24 cellular contexts compared by ENCODE assay signal in genomic region chr18:79434611-79435010, GRCh38. TPM values are rescaled to one million over a fixed set of nuclear protein-coding genes. Genes with fewer than 3 reads are reported as not detected.
DNase-seq lines count a peak whose midpoint lies in the region; ATAC-seq, FAIRE-seq and TF ChIP-seq lines count a peak whose summit lies in the region.
"Had no signal": no experiment of that assay in that cellular context is flagged by ENCODE, and none has a peak within 500 bp of the region (broad histone marks: within the 10 kb centered on the region; RNA-seq: fewer than 3 reads in every experiment).

No MANE protein-coding gene starts in this region.

- ATAC-seq in GM23338: no peak
- ATAC-seq in HG03378 (IDR thresholded peaks at IDR 0.05; ENCODE audit: unreplicated experiment): no peak
- ATAC-seq: esophagus mucosa, gastroesophageal sphincter, SK-N-SH treated with all-trans-retinoic acid at 6 μM for 48 hours had no signal

- H3K36me3 Mint-ChIP-seq in CD4-positive, alpha-beta memory T cell: peaks cover 7 to 43% of the 10 kb centered on the region in 2 donors
- H3K36me3 Mint-ChIP-seq in GM23338 (ENCODE audit: low read depth) (no peaks in the 10 kb centered on the region), brain (no peaks in the 10 kb centered on the region)
- H3K36me3 Mint-ChIP-seq in activated T-helper 1 cell treated with anti-CD3 and anti-CD28 coated beads, Interleukin-12 subunit alpha, Interleukin-12 subunit beta, Interleukin-2, Interleukin-4 antibody, amounts not matched to agents 30 ng/mL and 10 ng/mL and 1 ng/mL, durations not matched to agents 14 hours and 24 hours and 36 hours (ENCODE audit: low read depth): peaks cover 23% of the 10 kb centered on the region

- no peaks in the 10 kb centered on the region for H3K9me2 ChIP-seq in GM23338 (ENCODE audit: insufficient read depth)

- H3K9me3 ChIP-seq in CD4-positive, alpha-beta memory T cell (ENCODE audit: control insufficient read depth in 1 of 2, low read length in 2 of 2): no peaks in the 10 kb centered on the region
- H3K9me3 ChIP-seq: gastroesophageal sphincter, thoracic aorta had no signal

- intact Hi-C loops in CD4-positive, alpha-beta memory T cell (cut with micrococcal nuclease): loop anchor here (5.0 kb wide), 1 partner anchor 32 kb away; no protein-coding TSS in a partner anchor
- intact Hi-C loops in activated T-helper 1 cell treated with anti-CD3 and anti-CD28 coated beads, Interleukin-12 subunit alpha, Interleukin-12 subunit beta, Interleukin-2, Interleukin-4 antibody, amounts not matched to agents 30 ng/mL and 10 ng/mL and 1 ng/mL, durations not matched to agents 14 hours and 24 hours and 36 hours (cut with micrococcal nuclease): loop anchor here (5.0 kb wide), 1 partner anchor 37 kb away; the partner anchor contains the start of gene NFATC1

- no peak overlapping the region for H2AFZ ChIP-seq in GM23338

- peaks cover 13% of the 10 kb centered on the region for H3K36me3 ChIP-seq in CD4-positive, alpha-beta memory T cell (ENCODE audit: insufficient read depth, low read length)
- H3K36me3 ChIP-seq in GM23338 (ENCODE audit: insufficient read depth): no peaks in the 10 kb centered on the region

- peak overlapping the region in 6 of 8 donors; percentile 4 to 73 (median 42) for H3K4me3 Mint-ChIP-seq in CD4-positive, alpha-beta memory T cell
- H3K4me3 Mint-ChIP-seq in GM23338 (no peak overlapping the region), brain (peak overlapping the region in 1 of 5 experiments; percentile 48)
- H3K4me3 Mint-ChIP-seq in activated T-helper 1 cell treated with anti-CD3 and anti-CD28 coated beads, Interleukin-12 subunit alpha, Interleukin-12 subunit beta, Interleukin-2, Interleukin-4 antibody, amounts not matched to agents 30 ng/mL and 10 ng/mL and 1 ng/mL, durations not matched to agents 14 hours and 24 hours and 36 hours: no peak overlapping the region
- H3K4me3 Mint-ChIP-seq: activated naive CD8-positive, alpha-beta T cell treated with anti-CD3 and anti-CD28 coated beads, Interleukin-2, amount 10 ng/mL, durations not matched to agents 7 days and 5 days had no signal

- H3K27ac Mint-ChIP-seq in CD4-positive, alpha-beta memory T cell: peak overlapping the region in 5 of 7 donors; percentile 4 to 85 (median 76)
- H3K27ac Mint-ChIP-seq in GM23338: peak overlapping the region; percentile 27; the same call in 1 of the 2 replicates
- H3K27ac Mint-ChIP-seq in brain: peak overlapping the region in 4 of 5 experiments; percentile 31 to 89 (median 83)
- no peak overlapping the region for H3K27ac Mint-ChIP-seq in activated T-helper 1 cell treated with anti-CD3 and anti-CD28 coated beads, Interleukin-12 subunit alpha, Interleukin-12 subunit beta, Interleukin-2, Interleukin-4 antibody, amounts not matched to agents 30 ng/mL and 10 ng/mL and 1 ng/mL, durations not matched to agents 14 hours and 24 hours and 36 hours
- H3K27ac Mint-ChIP-seq: activated naive CD8-positive, alpha-beta T cell treated with anti-CD3 and anti-CD28 coated beads, Interleukin-2, amount 10 ng/mL, durations not matched to agents 7 days and 5 days; progenitor cell of endocrine pancreas had no signal

- H3K79me2 ChIP-seq in GM23338 (replicated peaks; ENCODE audit: insufficient read depth): no peaks in the 10 kb centered on the region

- H3K27me3 ChIP-seq in CD4-positive, alpha-beta memory T cell (ENCODE audit: insufficient read depth, low read length): no peaks in the 10 kb centered on the region
- no peaks in the 10 kb centered on the region for H3K27me3 ChIP-seq in GM23338 (ENCODE audit: insufficient read depth)
- H3K27me3 ChIP-seq: gastroesophageal sphincter had no signal

- H3K4me2 ChIP-seq in GM23338: no peak overlapping the region

- DNase-seq in CD4-positive, alpha-beta memory T cell: no peak
- DNase-seq in GM23338 (ENCODE audit: low spot score) (no peak), NCI-H69 (lab: John Stamatoyannopoulos, UW) (peak; percentile 84), NCI-H345 (lab: John Stamatoyannopoulos, UW) (no peak), H54 (ENCODE audit: insufficient read length, low spot score) (no peak)
- no peak for DNase-seq in activated T-helper 1 cell treated with anti-CD3 and anti-CD28 coated beads, Interleukin-12 subunit alpha, Interleukin-12 subunit beta, Interleukin-2, Interleukin-4 antibody, amounts not matched to agents 30 ng/mL and 10 ng/mL and 1 ng/mL, durations not matched to agents 14 hours and 24 hours and 36 hours (ENCODE audit: low spot score)
- DNase-seq: activated CD4-positive, alpha-beta T cell treated with anti-CD3 and anti-CD28 coated beads for 48 hours; activated CD8-positive, alpha-beta memory T cell treated with anti-CD3 and anti-CD28 coated beads, Interleukin-2, amount 50 U/mL, for 4 hours; activated naive CD8-positive, alpha-beta T cell treated with anti-CD3 and anti-CD28 coated beads, Interleukin-2, amount 10 ng/mL, durations not matched to agents 7 days and 5 days; Kasumi-1; NCI-H526; stimulated activated CD4-positive, alpha-beta T cell treated with anti-CD3 and anti-CD28 coated beads, Interleukin-4, amount 100 ng/mL, for 4 hours had no signal

- TF ChIP-seq CTCF in GM23338 (conservative IDR thresholded peaks at IDR 0.05; ENCODE audit: low read depth in 2 of 2) (no peak), brain (conservative IDR thresholded peaks at IDR 0.05) (no peak)

- no peaks in the 10 kb centered on the region for H3F3A ChIP-seq in GM23338 (replicated peaks; ENCODE audit: low read depth)

- TF ChIP-seq POLR2A in H54 (IDR thresholded peaks at IDR 0.05; ENCODE audit: low read depth, low read length): no peak

- no peak overlapping the region for H3K4me3 ChIP-seq in CD4-positive, alpha-beta memory T cell (ENCODE audit: low read length in 2 of 2)
- no peak overlapping the region for H3K4me3 ChIP-seq in GM23338
- H3K4me3 ChIP-seq: gastroesophageal sphincter, skin epidermis, thoracic aorta had no signal

- CTCF ChIA-PET in CD4-positive, alpha-beta memory T cell (lab: Charles Lee; ENCODE audit: partially characterized antibody): interaction anchor here (1.3 kb wide), 1 partner anchor 55 kb away, joined by 3 read pairs; no protein-coding TSS in a partner anchor

- H4K20me1 ChIP-seq in GM23338 (replicated peaks; ENCODE audit: insufficient read depth): no peaks in the 10 kb centered on the region

- no peak for FAIRE-seq in H54 (lab: Jason Lieb, UNC)
- FAIRE-seq: bronchial epithelial cell, D721Med, HTR-8/SVneo, RCC 7860 had no signal

- H3K27ac ChIP-seq in CD4-positive, alpha-beta memory T cell (ENCODE audit: low read depth, low read length): no peak overlapping the region
- no peak overlapping the region for H3K27ac ChIP-seq in GM23338 (ENCODE audit: low read depth)
- H3K27ac ChIP-seq: gastroesophageal sphincter, skin epidermis, thoracic aorta had no signal

- peaks cover 27% of the 10 kb centered on the region for H3K4me1 ChIP-seq in CD4-positive, alpha-beta memory T cell (ENCODE audit: insufficient read depth, low read length)
- H3K4me1 ChIP-seq in GM23338 (ENCODE audit: insufficient read depth): no peaks in the 10 kb centered on the region
- H3K4me1 ChIP-seq: gastroesophageal sphincter had no signal

- H3K27me3 Mint-ChIP-seq in CD4-positive, alpha-beta memory T cell: no peaks in the 10 kb centered on the region
- peaks cover 10% of the 10 kb centered on the region for H3K27me3 Mint-ChIP-seq in GM23338 (ENCODE audit: insufficient read depth, low read depth, poor library complexity)
- peaks cover 3% of the 10 kb centered on the region for H3K27me3 Mint-ChIP-seq in brain
- H3K27me3 Mint-ChIP-seq in activated T-helper 1 cell treated with anti-CD3 and anti-CD28 coated beads, Interleukin-12 subunit alpha, Interleukin-12 subunit beta, Interleukin-2, Interleukin-4 antibody, amounts not matched to agents 30 ng/mL and 10 ng/mL and 1 ng/mL, durations not matched to agents 14 hours and 24 hours and 36 hours (ENCODE audit: insufficient read depth): no peaks in the 10 kb centered on the region
- H3K27me3 Mint-ChIP-seq: activated naive CD8-positive, alpha-beta T cell treated with anti-CD3 and anti-CD28 coated beads, Interleukin-2, amount 10 ng/mL, durations not matched to agents 7 days and 5 days had no signal

- peaks cover 27 to 82% (median 44%) of the 10 kb centered on the region in 4 donors for H3K4me1 Mint-ChIP-seq in CD4-positive, alpha-beta memory T cell
- no peaks in the 10 kb centered on the region for H3K4me1 Mint-ChIP-seq in GM23338
- H3K4me1 Mint-ChIP-seq in brain: peaks cover 39% of the 10 kb centered on the region
- H3K4me1 Mint-ChIP-seq in activated T-helper 1 cell treated with anti-CD3 and anti-CD28 coated beads, Interleukin-12 subunit alpha, Interleukin-12 subunit beta, Interleukin-2, Interleukin-4 antibody, amounts not matched to agents 30 ng/mL and 10 ng/mL and 1 ng/mL, durations not matched to agents 14 hours and 24 hours and 36 hours (ENCODE audit: low read depth): peaks cover 13% of the 10 kb centered on the region

- H3K9me3 Mint-ChIP-seq in CD4-positive, alpha-beta memory T cell: no peaks in the 10 kb centered on the region
- H3K9me3 Mint-ChIP-seq in GM23338: no peaks in the 10 kb centered on the region
- H3K9me3 Mint-ChIP-seq in brain: peaks cover 0 to 4% (median 0%) of the 10 kb centered on the region in 5 experiments
- no peaks in the 10 kb centered on the region for H3K9me3 Mint-ChIP-seq in activated T-helper 1 cell treated with anti-CD3 and anti-CD28 coated beads, Interleukin-12 subunit alpha, Interleukin-12 subunit beta, Interleukin-2, Interleukin-4 antibody, amounts not matched to agents 30 ng/mL and 10 ng/mL and 1 ng/mL, durations not matched to agents 14 hours and 24 hours and 36 hours
- H3K9me3 Mint-ChIP-seq: activated naive CD8-positive, alpha-beta T cell treated with anti-CD3 and anti-CD28 coated beads, Interleukin-2, amount 10 ng/mL, durations not matched to agents 7 days and 5 days had no signal

- POLR2A ChIA-PET in CD4-positive, alpha-beta memory T cell (lab: Charles Lee; ENCODE audit: partially characterized antibody): no interaction called here

TF ChIP-seq in GM23338, 12 proteins besides CTCF, POLR2A, EP300 and RAD21 (continues in another document):
- TF ChIP-seq ZNF114 (CRISPR knock-in tag; IDR thresholded peaks at IDR 0.05) (no peak), EZH2phosphoT487 (IDR thresholded peaks at IDR 0.05; ENCODE audit: unreplicated experiment) (no peak), NANOG (IDR thresholded peaks at IDR 0.05; ENCODE audit: borderline replicate concordance) (no peak)

RNA-seq across cellular contexts. Expression of gene NFATC1, which starts 38.9 kb away (rescaled TPM):
- total RNA-seq in CD4-positive, alpha-beta memory T cell: 10 to 100 TPM; 64.3 to 69.6 TPM
- 10 to 100 TPM; 15.3 to 45.5 TPM for polyA plus RNA-seq in CD4-positive, alpha-beta memory T cell
- total RNA-seq in GM23338 (2014; rRNA removed; shearing (Covaris generic)): 5.0 and 6.4 TPM in 2 replicates
- polyA plus RNA-seq in GM23338 (2016; fragmentation: Nextera tagmentation; extraction: Ambion mirVana) (2.7 and 3.9 TPM in 2 replicates), brain (ENCODE audit: insufficient read depth, low read depth, low replicate concordance) (5.5 TPM)
- 102 and 103 TPM in 2 replicates for total RNA-seq in activated T-helper 1 cell treated with anti-CD3 and anti-CD28 coated beads, Interleukin-12 subunit alpha, Interleukin-12 subunit beta, Interleukin-2, Interleukin-4 antibody, amounts not matched to agents 30 ng/mL and 10 ng/mL and 1 ng/mL, durations not matched to agents 14 hours and 24 hours and 36 hours

Comparison
In these comparisons a context has a peak if more than half of its experiments do, and no peak if none do; other contexts are left out.
1. H3K4me3 Mint-ChIP-seq: peak in CD4-positive, alpha-beta memory T cell (6 of 8); none in GM23338 (single experiment) and activated T-helper 1 cell treated with anti-CD3 and anti-CD28 coated beads, Interleukin-12 subunit alpha, Interleukin-12 subunit beta, Interleukin-2, Interleukin-4 antibody, amounts not matched to agents 30 ng/mL and 10 ng/mL and 1 ng/mL, durations not matched to agents 14 hours and 24 hours and 36 hours (single experiment).